In the genomic region with DNA sequence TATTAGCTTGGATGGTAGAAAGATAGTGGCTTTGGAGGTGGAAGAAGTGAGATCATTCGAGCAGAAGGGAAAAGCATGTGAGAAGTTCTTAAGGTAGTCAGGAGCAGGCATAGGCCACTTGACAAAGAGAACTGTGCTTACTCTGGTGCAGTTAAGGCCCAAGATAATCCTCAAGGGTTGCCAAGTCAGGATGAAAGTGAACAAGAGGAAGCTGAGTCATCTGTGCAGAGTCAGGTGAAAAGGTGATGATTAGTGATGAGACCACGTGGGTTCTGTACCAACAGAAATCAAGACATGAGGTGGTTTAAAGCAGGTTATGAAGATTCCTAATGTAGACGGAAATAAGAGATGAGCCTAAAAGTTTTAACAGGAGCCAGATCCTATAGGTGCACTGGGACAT, we compare ENCODE assay signal across 12 cellular contexts.
DNase-seq lines count a peak whose midpoint lies in the region; ATAC-seq, FAIRE-seq and TF ChIP-seq lines count a peak whose summit lies in the region.
"Had no signal": no experiment of that assay in that cellular context is flagged by ENCODE, and none has a peak within 500 bp of the region (broad histone marks: within the 10 kb centered on the region; RNA-seq: fewer than 3 reads in every experiment).

No MANE protein-coding gene starts in this region.

- CTCF ChIA-PET in activated CD8-positive, alpha-beta T cell treated with anti-CD3 and anti-CD28 coated beads for 36 hours (lab: Charles Lee): no interaction called here
- CTCF ChIA-PET in activated CD8-positive, alpha-beta T cell treated with anti-CD3 and anti-CD28 coated beads, Interleukin-2, amount 10 ng/mL, durations not matched to agents 7 days and 5 days (lab: Charles Lee): no interaction called here

- intact Hi-C loops in activated CD8-positive, alpha-beta T cell treated with anti-CD3 and anti-CD28 coated beads for 36 hours (cut with micrococcal nuclease): no loop called here
- intact Hi-C loops in natural killer cell (cut with micrococcal nuclease) (no loop called here), pancreas (cut with DNase I) (no loop called here)

- no peak overlapping the region for H3K27ac Mint-ChIP-seq in activated CD8-positive, alpha-beta T cell treated with anti-CD3 and anti-CD28 coated beads for 36 hours
- no peak overlapping the region for H3K27ac Mint-ChIP-seq in activated CD8-positive, alpha-beta T cell treated with anti-CD3 and anti-CD28 coated beads, Interleukin-2, amount 10 ng/mL, durations not matched to agents 7 days and 5 days
- no peak overlapping the region for H3K27ac Mint-ChIP-seq in effector memory CD8-positive, alpha-beta T cell
- H3K27ac Mint-ChIP-seq in natural killer cell: no peak overlapping the region

- POLR2A ChIA-PET in activated CD8-positive, alpha-beta T cell treated with anti-CD3 and anti-CD28 coated beads for 36 hours (lab: Charles Lee): no interaction called here
- POLR2A ChIA-PET in activated CD8-positive, alpha-beta T cell treated with anti-CD3 and anti-CD28 coated beads, Interleukin-2, amount 10 ng/mL, durations not matched to agents 7 days and 5 days (lab: Charles Lee): no interaction called here

- no peaks in the 10 kb centered on the region for H3K36me3 ChIP-seq in pancreas

- no peak for FAIRE-seq in pancreas (lab: Jason Lieb, UNC)
- FAIRE-seq: A204.1 had no signal

- peak; percentile 51 for ATAC-seq in activated CD8-positive, alpha-beta T cell treated with anti-CD3 and anti-CD28 coated beads for 36 hours
- no peak for ATAC-seq in activated CD8-positive, alpha-beta T cell treated with anti-CD3 and anti-CD28 coated beads, Interleukin-2, amount 10 ng/mL, durations not matched to agents 7 days and 5 days
- ATAC-seq in GM21723 (IDR thresholded peaks at IDR 0.05; ENCODE audit: unreplicated experiment): peak; percentile 98
- ATAC-seq in HG03354 (IDR thresholded peaks at IDR 0.05; ENCODE audit: poor library complexity, severe bottlenecking, unreplicated experiment): peak; percentile 98
- no peak for ATAC-seq in effector memory CD8-positive, alpha-beta T cell (replicated peaks)
- ATAC-seq in natural killer cell: no peak
- no peak for ATAC-seq in pancreas

- H3K27me3 ChIP-seq in pancreas: no peaks in the 10 kb centered on the region

- DNase-seq in activated CD8-positive, alpha-beta T cell treated with anti-CD3 and anti-CD28 coated beads for 36 hours: no peak
- no peak for DNase-seq in activated CD8-positive, alpha-beta T cell treated with anti-CD3 and anti-CD28 coated beads, Interleukin-2, amount 10 ng/mL, durations not matched to agents 7 days and 5 days
- DNase-seq in retinal pigment epithelial cell (ENCODE audit: low read depth): peak; percentile 31
- DNase-seq in effector memory CD8-positive, alpha-beta T cell: no peak
- no peak for DNase-seq in natural killer cell
- no peak for DNase-seq in pancreas
- DNase-seq: hypothalamus, PC-9 had no signal

- no peaks in the 10 kb centered on the region for H3K4me1 ChIP-seq in pancreas

- 59 to 70% methylated on average over 3 of the region's 3 CpGs for WGBS in pancreas, 2 donors

- H3K36me3 Mint-ChIP-seq in activated CD8-positive, alpha-beta T cell treated with anti-CD3 and anti-CD28 coated beads for 36 hours (ENCODE audit: low read depth): no peaks in the 10 kb centered on the region
- no peaks in the 10 kb centered on the region for H3K36me3 Mint-ChIP-seq in activated CD8-positive, alpha-beta T cell treated with anti-CD3 and anti-CD28 coated beads, Interleukin-2, amount 10 ng/mL, durations not matched to agents 7 days and 5 days (ENCODE audit: low read depth)
- H3K36me3 Mint-ChIP-seq in effector memory CD8-positive, alpha-beta T cell (ENCODE audit: insufficient read depth): no peaks in the 10 kb centered on the region
- H3K36me3 Mint-ChIP-seq in natural killer cell: no peaks in the 10 kb centered on the region

- no peak overlapping the region for H3K4me3 Mint-ChIP-seq in activated CD8-positive, alpha-beta T cell treated with anti-CD3 and anti-CD28 coated beads for 36 hours
- no peak overlapping the region for H3K4me3 Mint-ChIP-seq in activated CD8-positive, alpha-beta T cell treated with anti-CD3 and anti-CD28 coated beads, Interleukin-2, amount 10 ng/mL, durations not matched to agents 7 days and 5 days
- H3K4me3 Mint-ChIP-seq in effector memory CD8-positive, alpha-beta T cell: no peak overlapping the region
- H3K4me3 Mint-ChIP-seq in natural killer cell: no peak overlapping the region
- H3K4me3 Mint-ChIP-seq: central memory CD8-positive, alpha-beta T cell had no signal

- H3K9me3 ChIP-seq in pancreas: no peaks in the 10 kb centered on the region

- H3K4me3 ChIP-seq in retinal pigment epithelial cell (ENCODE audit: low read length): no peak overlapping the region
- no peak overlapping the region for H3K4me3 ChIP-seq in pancreas
- H3K4me3 ChIP-seq: PC-9 had no signal

- H3K27ac ChIP-seq in pancreas: no peak overlapping the region
- H3K27ac ChIP-seq: PC-9 had no signal

- no peak for TF ChIP-seq CTCF in activated CD8-positive, alpha-beta T cell treated with anti-CD3 and anti-CD28 coated beads for 36 hours (IDR thresholded peaks at IDR 0.05)
- TF ChIP-seq CTCF in retinal pigment epithelial cell (conservative IDR thresholded peaks at IDR 0.05; ENCODE audit: low read depth, low read length) (no peak), natural killer cell (IDR thresholded peaks at IDR 0.05) (no peak), pancreas (IDR thresholded peaks at IDR 0.05) (no peak)

- H3K4me1 Mint-ChIP-seq in activated CD8-positive, alpha-beta T cell treated with anti-CD3 and anti-CD28 coated beads for 36 hours (ENCODE audit: low read depth): peaks cover 5% of the 10 kb centered on the region
- H3K4me1 Mint-ChIP-seq in activated CD8-positive, alpha-beta T cell treated with anti-CD3 and anti-CD28 coated beads, Interleukin-2, amount 10 ng/mL, durations not matched to agents 7 days and 5 days (ENCODE audit: low read depth): no peaks in the 10 kb centered on the region
- H3K4me1 Mint-ChIP-seq in effector memory CD8-positive, alpha-beta T cell (ENCODE audit: low read depth in 2 of 2): no peaks in the 10 kb centered on the region
- H3K4me1 Mint-ChIP-seq in natural killer cell: no peaks in the 10 kb centered on the region
- H3K4me1 Mint-ChIP-seq: central memory CD8-positive, alpha-beta T cell had no signal

- H3K27me3 Mint-ChIP-seq in activated CD8-positive, alpha-beta T cell treated with anti-CD3 and anti-CD28 coated beads for 36 hours: peaks cover under 1% of the 10 kb centered on the region
- no peaks in the 10 kb centered on the region for H3K27me3 Mint-ChIP-seq in activated CD8-positive, alpha-beta T cell treated with anti-CD3 and anti-CD28 coated beads, Interleukin-2, amount 10 ng/mL, durations not matched to agents 7 days and 5 days (ENCODE audit: low read depth)
- no peaks in the 10 kb centered on the region for H3K27me3 Mint-ChIP-seq in effector memory CD8-positive, alpha-beta T cell
- no peaks in the 10 kb centered on the region for H3K27me3 Mint-ChIP-seq in natural killer cell (ENCODE audit: low read depth in 2 of 2)
- H3K27me3 Mint-ChIP-seq: central memory CD8-positive, alpha-beta T cell had no signal

- H3K9me3 Mint-ChIP-seq in activated CD8-positive, alpha-beta T cell treated with anti-CD3 and anti-CD28 coated beads for 36 hours: no peaks in the 10 kb centered on the region
- no peaks in the 10 kb centered on the region for H3K9me3 Mint-ChIP-seq in activated CD8-positive, alpha-beta T cell treated with anti-CD3 and anti-CD28 coated beads, Interleukin-2, amount 10 ng/mL, durations not matched to agents 7 days and 5 days (ENCODE audit: insufficient read depth)
- peaks cover 0 to 3% of the 10 kb centered on the region in 2 donors for H3K9me3 Mint-ChIP-seq in effector memory CD8-positive, alpha-beta T cell
- H3K9me3 Mint-ChIP-seq in natural killer cell: no peaks in the 10 kb centered on the region
- H3K9me3 Mint-ChIP-seq: central memory CD8-positive, alpha-beta T cell had no signal

Comparison
In these comparisons a context has a peak if more than half of its experiments do, and no peak if none do; other contexts are left out.
1. ATAC-seq: peak in activated CD8-positive, alpha-beta T cell treated with anti-CD3 and anti-CD28 coated beads for 36 hours (single experiment), GM21723 (single experiment) and HG03354 (single experiment); none in activated CD8-positive, alpha-beta T cell treated with anti-CD3 and anti-CD28 coated beads, Interleukin-2, amount 10 ng/mL, durations not matched to agents 7 days and 5 days (single experiment), effector memory CD8-positive, alpha-beta T cell (single experiment), natural killer cell (0 of 3) and pancreas (0 of 4).